Comparison of ENCODE assay signal across 1 cellular context in genomic region chr20:50369225-50370035, GRCh38.
TF ChIP-seq lines count a peak whose summit lies in the region.

No MANE protein-coding gene starts in this region.

TF ChIP-seq in HepG2, 621 proteins besides CTCF, POLR2A, EP300 and RAD21 (continued from another document and continues in another):
- TF ChIP-seq ZNF296 (CRISPR knock-in tag; conservative IDR thresholded peaks at IDR 0.05) (0 out of 2 replicates have a peak, but pooled peaks have one; percentile 66), SCMH1 (CRISPR knock-in tag; IDR thresholded peaks at IDR 0.05; ENCODE audit: borderline replicate concordance) (no peak), HDAC1 (CRISPR knock-in tag; IDR thresholded peaks at IDR 0.05) (peak; percentile 55; the same call in 1 of the 2 replicates), MIER2 (CRISPR knock-in tag; IDR thresholded peaks at IDR 0.05) (0 out of 2 replicates have a peak, but pooled peaks have one; percentile 6), SMAD9 (CRISPR knock-in tag; IDR thresholded peaks at IDR 0.05) (no peak), KLF12 (CRISPR knock-in tag; IDR thresholded peaks at IDR 0.05; ENCODE audit: borderline replicate concordance) (peak; percentile 90), ZNF737 (CRISPR knock-in tag; IDR thresholded peaks at IDR 0.05; ENCODE audit: borderline replicate concordance) (no peak), ARHGAP35 (CRISPR knock-in tag; IDR thresholded peaks at IDR 0.05; ENCODE audit: borderline replicate concordance) (peak; percentile 36; the same call in 1 of the 2 replicates), TBX2 (CRISPR knock-in tag; IDR thresholded peaks at IDR 0.05; ENCODE audit: borderline replicate concordance) (peak; percentile 80; the same call in 1 of the 2 replicates), ARID2 (CRISPR knock-in tag; IDR thresholded peaks at IDR 0.05; ENCODE audit: borderline replicate concordance) (0 out of 2 replicates have a peak, but pooled peaks have one; percentile 50), ZHX1 (CRISPR knock-in tag; IDR thresholded peaks at IDR 0.05; ENCODE audit: low read depth) (peak; percentile 51; the same call in 1 of the 2 replicates), ZNF550 (CRISPR knock-in tag; IDR thresholded peaks at IDR 0.05; ENCODE audit: borderline replicate concordance) (peak; percentile 76; the same call in 1 of the 2 replicates), ZNF543 (CRISPR knock-in tag; IDR thresholded peaks at IDR 0.05) (no peak), FOXK1 (CRISPR knock-in tag; IDR thresholded peaks at IDR 0.05; ENCODE audit: borderline replicate concordance, low read depth) (no peak), ADNP (CRISPR knock-in tag; IDR thresholded peaks at IDR 0.05) (0 out of 2 replicates have a peak, but pooled peaks have one; percentile 13), THAP7 (CRISPR knock-in tag; IDR thresholded peaks at IDR 0.05) (0 out of 2 replicates have a peak, but pooled peaks have one; percentile 42), FLYWCH1 (CRISPR knock-in tag; IDR thresholded peaks at IDR 0.05) (no peak), ATAD3A (CRISPR knock-in tag; IDR thresholded peaks at IDR 0.05) (no peak), MXI1 (IDR thresholded peaks at IDR 0.05; ENCODE audit: borderline replicate concordance, low read depth, low read length) (peak; percentile 67; the same call in 1 of the 3 replicates), TFDP2 (CRISPR knock-in tag; IDR thresholded peaks at IDR 0.05) (no peak; the same call in 1 of the 2 replicates), ZNF792 (CRISPR knock-in tag; IDR thresholded peaks at IDR 0.05) (no peak; the same call in 1 of the 2 replicates), TEAD3 (CRISPR knock-in tag; optimal IDR thresholded peaks at IDR 0.05; ENCODE audit: borderline replicate concordance) (peak; percentile 83), ZBTB26 (CRISPR knock-in tag; IDR thresholded peaks at IDR 0.05; ENCODE audit: borderline replicate concordance) (peak; percentile 59; the same call in 1 of the 2 replicates), TEAD2 (CRISPR knock-in tag; IDR thresholded peaks at IDR 0.05) (no peak), MED8 (CRISPR knock-in tag; IDR thresholded peaks at IDR 0.05; ENCODE audit: insufficient replicate concordance) (no peak), ZNF772 (CRISPR knock-in tag; IDR thresholded peaks at IDR 0.05) (peak; percentile 39; the same call in 1 of the 2 replicates), IRX3 (CRISPR knock-in tag; IDR thresholded peaks at IDR 0.05; ENCODE audit: borderline replicate concordance, low read depth) (no peak), SRSF9 (IDR thresholded peaks at IDR 0.05; ENCODE audit: borderline replicate concordance, insufficient read depth, low read depth, low read length, poor library complexity, severe bottlenecking) (no peak), NFIC (IDR thresholded peaks at IDR 0.05; ENCODE audit: low read length) (peak; percentile 31; the same call in 1 of the 2 replicates), NR1H2 (CRISPR knock-in tag; IDR thresholded peaks at IDR 0.05; ENCODE audit: borderline replicate concordance, low read depth) (no peak), CENPBD1 (CRISPR knock-in tag; IDR thresholded peaks at IDR 0.05; ENCODE audit: borderline replicate concordance, low read depth) (no peak), SSRP1 (CRISPR knock-in tag; IDR thresholded peaks at IDR 0.05) (peak; percentile 14; the same call in 1 of the 2 replicates), ARID5B (CRISPR knock-in tag; IDR thresholded peaks at IDR 0.05) (peak; percentile 79), ZNF354B (CRISPR knock-in tag; IDR thresholded peaks at IDR 0.05) (no peak), RFX3 (CRISPR knock-in tag; IDR thresholded peaks at IDR 0.05) (no peak), TMF1 (CRISPR knock-in tag; IDR thresholded peaks at IDR 0.05; ENCODE audit: low read depth) (no peak), HOXD1 (CRISPR knock-in tag; IDR thresholded peaks at IDR 0.05) (peak; percentile 40; the same call in 1 of the 2 replicates), ZNF549 (CRISPR knock-in tag; IDR thresholded peaks at IDR 0.05) (no peak), SETDB1 (CRISPR knock-in tag; IDR thresholded peaks at IDR 0.05; ENCODE audit: borderline replicate concordance) (no peak), PLSCR1 (CRISPR knock-in tag; IDR thresholded peaks at IDR 0.05; ENCODE audit: borderline replicate concordance) (no peak), HIC2 (CRISPR knock-in tag; IDR thresholded peaks at IDR 0.05; ENCODE audit: low read depth) (no peak; the same call in 1 of the 2 replicates), REXO4 (CRISPR knock-in tag; IDR thresholded peaks at IDR 0.05; ENCODE audit: borderline replicate concordance) (no peak), USF2 (IDR thresholded peaks at IDR 0.05; ENCODE audit: low read depth, low read length) (no peak), USF2 (CRISPR knock-in tag; IDR thresholded peaks at IDR 0.05; ENCODE audit: borderline replicate concordance) (peak; percentile 81), BCL3 (CRISPR knock-in tag; IDR thresholded peaks at IDR 0.05) (peak; percentile 88)
